2 cellular contexts compared by ENCODE assay signal in genomic region chr15:41568350-41569017, GRCh38.
A peak's percentile ranks its signal among the peaks of the same experiment; 100 is the strongest.
TF ChIP-seq lines count a peak whose summit lies in the region.

No MANE protein-coding gene starts in this region.

TF ChIP-seq in GM23338, 12 proteins besides CTCF, POLR2A, EP300 and RAD21:
- peak; percentile 80 for TF ChIP-seq ETS1 (IDR thresholded peaks at IDR 0.05)
- TF ChIP-seq CREB1 (CRISPR knock-in tag; IDR thresholded peaks at IDR 0.05; ENCODE audit: low read depth): peak; percentile 38; the same call in 1 of the 2 replicates
- TF ChIP-seq STAT1 (IDR thresholded peaks at IDR 0.05; ENCODE audit: unreplicated experiment): no peak
- TF ChIP-seq ZNF462 (CRISPR knock-in tag; IDR thresholded peaks at IDR 0.05): 0 out of 2 replicates have a peak, but pooled peaks have one; percentile 15
- 0 out of 2 replicates have a peak, but pooled peaks have one; percentile 47 for TF ChIP-seq ZNF114 (CRISPR knock-in tag; IDR thresholded peaks at IDR 0.05)
- no peak for TF ChIP-seq REST (IDR thresholded peaks at IDR 0.05; ENCODE audit: unreplicated experiment)
- peak; percentile 29; the same call in 1 of the 2 replicates for TF ChIP-seq POLR2AphosphoS5 (IDR thresholded peaks at IDR 0.05; ENCODE audit: low read depth)
TF ChIP-seq in GM23338: peak in this region for 5.

TF ChIP-seq in WTC11, 78 proteins besides CTCF, POLR2A, EP300 and RAD21:
- 0 out of 2 replicates have a peak, but pooled peaks have one; percentile 50 for TF ChIP-seq ZBTB43 (CRISPR knock-in tag; IDR thresholded peaks at IDR 0.05)
- no peak for TF ChIP-seq ATF2 (CRISPR knock-in tag; IDR thresholded peaks at IDR 0.05; ENCODE audit: borderline replicate concordance, low read depth)
- TF ChIP-seq ZNF281 (CRISPR knock-in tag; IDR thresholded peaks at IDR 0.05): peak; percentile 98
- TF ChIP-seq NFATC4 (CRISPR knock-in tag; IDR thresholded peaks at IDR 0.05): 0 out of 2 replicates have a peak, but pooled peaks have one; percentile 25
- no peak for TF ChIP-seq PRDM15 (CRISPR knock-in tag; IDR thresholded peaks at IDR 0.05)
- peak; percentile 50 for TF ChIP-seq ZBTB21 (CRISPR knock-in tag; IDR thresholded peaks at IDR 0.05; ENCODE audit: borderline replicate concordance)
- TF ChIP-seq FOXP4 (CRISPR knock-in tag; IDR thresholded peaks at IDR 0.05): peak; percentile 71; the same call in 1 of the 2 replicates
- peak; percentile 85; the same call in 1 of the 2 replicates for TF ChIP-seq TEAD4 (CRISPR knock-in tag; IDR thresholded peaks at IDR 0.05)
- no peak; the same call in none of the 2 replicates for TF ChIP-seq ZNF423 (CRISPR knock-in tag; IDR thresholded peaks at IDR 0.05)
- TF ChIP-seq FOXP1 (CRISPR knock-in tag; IDR thresholded peaks at IDR 0.05; ENCODE audit: borderline replicate concordance): peak; percentile 92; the same call in 1 of the 2 replicates
- peak; percentile 52; the same call in 1 of the 2 replicates for TF ChIP-seq GABPB1 (CRISPR knock-in tag; IDR thresholded peaks at IDR 0.05)
- TF ChIP-seq SP1 (CRISPR knock-in tag; conservative IDR thresholded peaks at IDR 0.05): peak; percentile 77
- 0 out of 2 replicates have a peak, but pooled peaks have one; percentile 57 for TF ChIP-seq FOXJ3 (CRISPR knock-in tag; IDR thresholded peaks at IDR 0.05; ENCODE audit: borderline replicate concordance)
- no peak for TF ChIP-seq NR3C1 (CRISPR knock-in tag; conservative IDR thresholded peaks at IDR 0.05; ENCODE audit: low read depth)
- peak; percentile 40; the same call in 1 of the 2 replicates for TF ChIP-seq ZNF512 (CRISPR knock-in tag; IDR thresholded peaks at IDR 0.05; ENCODE audit: borderline replicate concordance)
- TF ChIP-seq NFE2L1 (CRISPR knock-in tag; IDR thresholded peaks at IDR 0.05): peak; percentile 55; the same call in 1 of the 2 replicates
- peak; percentile 47; the same call in 1 of the 2 replicates for TF ChIP-seq ZNF532 (CRISPR knock-in tag; IDR thresholded peaks at IDR 0.05; ENCODE audit: borderline replicate concordance)
- peak; percentile 70 for TF ChIP-seq FOXK1 (CRISPR knock-in tag; IDR thresholded peaks at IDR 0.05)
- TF ChIP-seq TEAD1 (CRISPR knock-in tag; IDR thresholded peaks at IDR 0.05): peak; percentile 72; the same call in 1 of the 2 replicates
- TF ChIP-seq CREM (CRISPR knock-in tag; IDR thresholded peaks at IDR 0.05): 0 out of 2 replicates have a peak, but pooled peaks have one; percentile 48
- TF ChIP-seq GRHL2 (CRISPR knock-in tag; IDR thresholded peaks at IDR 0.05; ENCODE audit: insufficient replicate concordance, severe bottlenecking): no peak
- TF ChIP-seq ATF6 (CRISPR knock-in tag; IDR thresholded peaks at IDR 0.05): no peak
- peak; percentile 56; the same call in 1 of the 2 replicates for TF ChIP-seq MYBL2 (CRISPR knock-in tag; IDR thresholded peaks at IDR 0.05)
- TF ChIP-seq ZNF317 (CRISPR knock-in tag; IDR thresholded peaks at IDR 0.05; ENCODE audit: borderline replicate concordance, low read depth): no peak
- no peak for TF ChIP-seq MLX (CRISPR knock-in tag; IDR thresholded peaks at IDR 0.05)
TF ChIP-seq in WTC11: peak in this region for 17.
